Comparison of ENCODE assay signal across 12 cellular contexts in genomic region chr4:150986085-150986484, GRCh38.
DNase-seq lines count a peak whose midpoint lies in the region; ATAC-seq lines count a peak whose summit lies in the region.
"Had no signal": no experiment of that assay in that cellular context is flagged by ENCODE, and none has a peak within 500 bp of the region (broad histone marks: within the 10 kb centered on the region; RNA-seq: fewer than 3 reads in every experiment).

No MANE protein-coding gene starts in this region.

- peak; percentile 39 for DNase-seq in stimulated activated CD4-positive, alpha-beta T cell treated with anti-CD3 and anti-CD28 coated beads, Interleukin-4, amount 100 ng/mL, for 24 hours
- DNase-seq in DMS53 (lab: John Stamatoyannopoulos, UW): no peak
- DNase-seq: activated gamma-delta T cell treated with Interleukin-2 at 50 U/mL for 16 hours, colonic mucosa, COR-L47, right cardiac atrium had no signal

- ATAC-seq in GM18861 (IDR thresholded peaks at IDR 0.05; ENCODE audit: unreplicated experiment): peak; percentile 49
- ATAC-seq in GM21381 (IDR thresholded peaks at IDR 0.05; ENCODE audit: unreplicated experiment): peak; percentile 52
- peak; percentile 66 for ATAC-seq in HG03378 (IDR thresholded peaks at IDR 0.05; ENCODE audit: unreplicated experiment)
- no peak for ATAC-seq in GM19035 (IDR thresholded peaks at IDR 0.05; ENCODE audit: unreplicated experiment)
- no peak for ATAC-seq in HG03159 (IDR thresholded peaks at IDR 0.05; ENCODE audit: unreplicated experiment)
- ATAC-seq: Panc1, right cardiac atrium had no signal

Comparison
In these comparisons a context has a peak if more than half of its experiments do, and no peak if none do; other contexts are left out.
1. ATAC-seq: peak in GM18861 (single experiment), GM21381 (single experiment) and HG03378 (single experiment); none in GM19035 (single experiment) and HG03159 (single experiment).